ENCODE assay signal across 19 cellular contexts in the genomic region with DNA sequence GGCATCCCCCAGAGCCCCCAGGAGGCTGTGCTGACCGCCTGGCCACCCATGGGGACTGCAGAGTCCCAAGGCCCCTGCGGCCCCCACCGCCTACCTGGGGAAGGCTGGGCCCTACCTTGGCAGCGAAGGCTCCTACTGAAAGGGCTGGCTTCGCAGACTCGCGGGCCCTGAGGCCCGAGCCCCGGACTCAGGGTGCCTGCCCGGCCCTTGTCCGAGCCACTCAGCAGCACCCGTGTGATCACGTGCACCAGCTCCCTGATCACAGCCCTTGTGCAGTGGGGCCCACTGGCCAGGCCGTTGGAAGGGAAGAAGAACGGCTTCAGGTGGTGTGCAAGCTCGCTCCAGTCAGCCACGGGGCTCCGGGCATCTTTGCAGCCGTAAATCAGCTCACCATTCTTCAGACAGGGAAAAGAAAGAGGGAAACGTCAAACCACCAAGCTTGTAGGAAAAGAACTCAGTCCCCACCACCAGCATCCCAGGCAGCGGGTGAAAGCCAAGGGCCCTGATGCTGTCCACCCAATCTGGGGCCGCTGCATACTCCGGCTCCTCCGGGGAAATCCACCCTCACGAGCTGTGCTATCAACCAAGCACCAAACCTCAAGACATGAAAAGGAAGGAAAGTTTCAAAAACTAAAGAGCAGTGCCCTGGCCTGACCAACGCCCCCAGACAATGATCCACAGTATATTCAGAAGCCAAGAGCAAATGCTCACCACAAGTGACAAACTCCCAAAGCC. TPM values are rescaled to one million over a fixed set of nuclear protein-coding genes. Genes with fewer than 3 reads are reported as not detected.
DNase-seq lines count a peak whose midpoint lies in the region; ATAC-seq and TF ChIP-seq lines count a peak whose summit lies in the region.
"Had no signal": no experiment of that assay in that cellular context is flagged by ENCODE, and none has a peak within 500 bp of the region (broad histone marks: within the 10 kb centered on the region; RNA-seq: fewer than 3 reads in every experiment).

No MANE protein-coding gene starts in this region.

- peak; percentile 40 for DNase-seq in activated CD8-positive, alpha-beta memory T cell treated with anti-CD3 and anti-CD28 coated beads, Interleukin-2, amount 50 U/mL, for 48 hours
- DNase-seq in activated CD8-positive, alpha-beta memory T cell treated with anti-CD3 and anti-CD28 coated beads for 24 hours, result no peak
- DNase-seq in central memory CD8-positive, alpha-beta T cell (ENCODE audit: low spot score in 2 of 2), result no peak
- DNase-seq in ovary (peak in 3 of 5 donors; percentile 12 to 29 (median 13)), ureter (ENCODE audit: low spot score) (peak; percentile 27), NCI-H82 (lab: John Stamatoyannopoulos, UW) (no peak), GM13976 (ENCODE audit: low spot score) (no peak)
- DNase-seq: 8988T; Calu3; CD4-positive, alpha-beta memory T cell; DMS53; NCI-H1930; NCI-H2171; NCI-H446 treated with DMSO at 0.1 percent for 48 hours; RPMI8226 had no signal

- no peak overlapping the region for H3K4me3 Mint-ChIP-seq in central memory CD8-positive, alpha-beta T cell
- H3K4me3 Mint-ChIP-seq: CD4-positive, alpha-beta memory T cell had no signal

- no peaks in the 10 kb centered on the region for H3K9me3 Mint-ChIP-seq in central memory CD8-positive, alpha-beta T cell
- H3K9me3 Mint-ChIP-seq: CD4-positive, alpha-beta memory T cell; IgD-negative memory B cell had no signal

- peaks cover 39% of the 10 kb centered on the region for H3K36me3 Mint-ChIP-seq in central memory CD8-positive, alpha-beta T cell (ENCODE audit: insufficient read depth)

- no peaks in the 10 kb centered on the region for H3K27me3 Mint-ChIP-seq in central memory CD8-positive, alpha-beta T cell
- H3K27me3 Mint-ChIP-seq: CD4-positive, alpha-beta memory T cell; IgD-negative memory B cell had no signal

- H3K36me3 ChIP-seq in ovary, result no peaks in the 10 kb centered on the region

- H3K4me3 ChIP-seq in ovary, result no peak overlapping the region
- H3K4me3 ChIP-seq: HAP-1 had no signal

- H3K27me3 ChIP-seq in ovary, result no peaks in the 10 kb centered on the region

- peaks cover 3% of the 10 kb centered on the region for H3K4me1 ChIP-seq in ovary (ENCODE audit: insufficient read depth)
- H3K4me1 ChIP-seq: HAP-1 had no signal

- no peaks in the 10 kb centered on the region for H3K9me3 ChIP-seq in ovary
- H3K9me3 ChIP-seq: HAP-1 had no signal

- in situ Hi-C loops in GM13976 (cut with MboI; ENCODE audit: low sequenced_read_pairs, unreplicated experiment), result loop anchor here (10.0 kb wide), 2 partner anchors 303 to 503 kb away; no protein-coding TSS in a partner anchor

- intact Hi-C loops in ovary (cut with DNase I), result loop anchor here (5.0 to 10.0 kb wide), 7 partner anchors 193 to 503 kb away; no protein-coding TSS in a partner anchor

- no peak overlapping the region for H3K27ac ChIP-seq in ovary
- H3K27ac ChIP-seq: HL-60 had no signal

- TF ChIP-seq POLR2A in ovary (IDR thresholded peaks at IDR 0.05), result no peak

- no peak for ATAC-seq in central memory CD8-positive, alpha-beta T cell (replicated peaks; ENCODE audit: extremely low read depth, poor library complexity, severe bottlenecking)
- no peak for ATAC-seq in HG03196 (IDR thresholded peaks at IDR 0.05; ENCODE audit: unreplicated experiment)

- peak overlapping the region; percentile 29 for H3K27ac Mint-ChIP-seq in central memory CD8-positive, alpha-beta T cell (ENCODE audit: low read depth)

- no peaks in the 10 kb centered on the region for H3K4me1 Mint-ChIP-seq in central memory CD8-positive, alpha-beta T cell

- 84 to 90% (median 87%) methylated on average over 26 of the region's 26 CpGs for WGBS in ovary, 3 donors

- no peak for TF ChIP-seq EP300 in ovary (IDR thresholded peaks at IDR 0.05)

- no peak for TF ChIP-seq CTCF in ovary (IDR thresholded peaks at IDR 0.05)
- TF ChIP-seq CTCF in GM13976 (IDR thresholded peaks at IDR 0.05; ENCODE audit: borderline replicate concordance, control extremely low read depth, extremely low read depth, insufficient read depth, missing control alignments), result no peak

RNA-seq across cellular contexts. Expression of gene IPPK, which starts 31.9 kb away (rescaled TPM):
- total RNA-seq in ovary, result 1 to 10 TPM; 5.7 to 8.5 (median 7.1) TPM
- 1 to 10 TPM; 4.7 to 6.2 TPM for polyA plus RNA-seq in ovary
- 11.9 TPM for total RNA-seq in ureter

Comparison
In these comparisons a context has a peak if more than half of its experiments do, and no peak if none do; other contexts are left out.
1. DNase-seq: peak in activated CD8-positive, alpha-beta memory T cell treated with anti-CD3 and anti-CD28 coated beads, Interleukin-2, amount 50 U/mL, for 48 hours (single experiment), ovary (3 of 5) and ureter (single experiment); none in activated CD8-positive, alpha-beta memory T cell treated with anti-CD3 and anti-CD28 coated beads for 24 hours (single experiment), central memory CD8-positive, alpha-beta T cell (0 of 2), NCI-H82 (single experiment) and GM13976 (single experiment).